10 cellular contexts compared by ENCODE assay signal in the genomic region with DNA sequence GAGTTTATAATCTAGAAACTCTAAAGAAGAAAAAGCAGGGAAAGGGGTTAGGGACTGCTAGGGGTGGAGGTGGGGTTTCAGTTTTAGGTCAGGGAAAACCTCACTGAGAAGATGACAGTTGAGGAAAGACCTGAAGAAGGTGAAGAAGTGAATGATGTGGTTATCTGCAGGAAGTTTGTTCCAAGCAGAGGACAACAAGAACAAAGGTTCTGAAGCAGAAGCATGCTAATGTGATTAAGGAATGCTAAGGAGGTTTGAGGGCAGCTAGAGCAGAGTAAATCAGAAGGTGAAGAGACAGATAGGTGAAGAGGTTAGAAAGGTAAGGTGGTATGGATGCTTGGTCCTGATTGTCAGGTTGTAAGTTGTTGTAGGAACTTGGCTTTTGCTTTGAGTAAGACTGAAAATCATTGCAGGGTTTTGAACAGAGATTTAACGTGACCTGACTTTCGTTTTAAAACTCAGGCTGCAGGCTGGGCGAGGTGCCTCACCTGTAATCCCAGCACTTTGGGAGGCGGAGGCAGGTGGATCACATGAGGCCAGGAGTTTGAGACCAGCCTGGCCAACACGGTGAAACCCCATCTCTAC. TPM values are rescaled to one million over a fixed set of nuclear protein-coding genes. Genes with fewer than 3 reads are reported as not detected.
DNase-seq lines count a peak whose midpoint lies in the region; ATAC-seq, FAIRE-seq and TF ChIP-seq lines count a peak whose summit lies in the region.
"Had no signal": no experiment of that assay in that cellular context is flagged by ENCODE, and none has a peak within 500 bp of the region (broad histone marks: within the 10 kb centered on the region; RNA-seq: fewer than 3 reads in every experiment).

No MANE protein-coding gene starts in this region.

- TF ChIP-seq RAD21 in A549 (conservative IDR thresholded peaks at IDR 0.05 in 1 of 2, IDR thresholded peaks at IDR 0.05 in 1 of 2): no peak

- H3K9me3 Mint-ChIP-seq in activated CD4-positive, alpha-beta memory T cell treated with anti-CD3 and anti-CD28 coated beads for 36 hours: no peaks in the 10 kb centered on the region

- peak overlapping the region; percentile 37 for H3K4me2 ChIP-seq in A549

- no peaks in the 10 kb centered on the region for H3K27me3 ChIP-seq in Peyer's patch
- H3K27me3 ChIP-seq: BLaER1 treated with 17β-estradiol and CSF1 and Interleukin-3, amounts not matched to agents 10 nM and 100 nM had no signal

- H3K4me1 Mint-ChIP-seq in activated CD4-positive, alpha-beta memory T cell treated with anti-CD3 and anti-CD28 coated beads for 36 hours (ENCODE audit: low read depth): peaks cover 63% of the 10 kb centered on the region

- H3K4me3 Mint-ChIP-seq in activated CD4-positive, alpha-beta memory T cell treated with anti-CD3 and anti-CD28 coated beads for 36 hours: no peak overlapping the region

- H3K9me3 ChIP-seq in A549 (no peaks in the 10 kb centered on the region), Peyer's patch (no peaks in the 10 kb centered on the region)
- H3K9me3 ChIP-seq: BLaER1 treated with 17β-estradiol and CSF1 and Interleukin-3, amounts not matched to agents 10 nM and 100 nM had no signal

- intact Hi-C loops in activated CD4-positive, alpha-beta memory T cell treated with anti-CD3 and anti-CD28 coated beads for 36 hours (cut with micrococcal nuclease): loop anchor here (1.0 kb wide), 1 partner anchor 9 kb away; a partner anchor contains a TSS

- H3K4me1 ChIP-seq in A549 (peaks cover 30% of the 10 kb centered on the region), Peyer's patch (peaks cover 0 to 6% (median 0%) of the 10 kb centered on the region in 4 donors)

- DNase-seq in A549 (ENCODE audit: low read depth in 1 of 2, low spot score in 1 of 2) (no peak), Peyer's patch (no peak), superior temporal gyrus (ENCODE audit: extremely low spot score) (no peak)
- DNase-seq in activated CD4-positive, alpha-beta memory T cell treated with anti-CD3 and anti-CD28 coated beads for 36 hours: peak; percentile 46
- DNase-seq in effector CD4-positive, alpha-beta T cell: no peak
- DNase-seq: NCI-H1105 had no signal

- CTCF ChIA-PET in A549 (lab: Yijun Ruan, JAX): no interaction called here
- CTCF ChIA-PET in activated CD4-positive, alpha-beta memory T cell treated with anti-CD3 and anti-CD28 coated beads for 36 hours (lab: Charles Lee): interaction anchor here (1.4 kb wide), 1 partner anchor 11 kb away, joined by 3 read pairs; no protein-coding TSS in a partner anchor

- H3K36me3 Mint-ChIP-seq in activated CD4-positive, alpha-beta memory T cell treated with anti-CD3 and anti-CD28 coated beads for 36 hours: peaks cover 4% of the 10 kb centered on the region

- H3K36me3 ChIP-seq in Peyer's patch: no peaks in the 10 kb centered on the region

- no peak overlapping the region for H3K27ac Mint-ChIP-seq in activated CD4-positive, alpha-beta memory T cell treated with anti-CD3 and anti-CD28 coated beads for 36 hours

- ATAC-seq in A549: no peak; a peak in 1 of 6 replicates
- peak; percentile 56 for ATAC-seq in GM18502 (IDR thresholded peaks at IDR 0.05; ENCODE audit: poor library complexity, unreplicated experiment)
- peak; percentile 52 for ATAC-seq in HG02852 (IDR thresholded peaks at IDR 0.05; ENCODE audit: unreplicated experiment)
- no peak for ATAC-seq in GM18870 (IDR thresholded peaks at IDR 0.05; ENCODE audit: unreplicated experiment)

- TF ChIP-seq POLR2A in A549 (IDR thresholded peaks at IDR 0.05; ENCODE audit: low read length): no peak
- no peak for TF ChIP-seq POLR2A in Peyer's patch (IDR thresholded peaks at IDR 0.05)

- no peaks in the 10 kb centered on the region for H3K27me3 Mint-ChIP-seq in activated CD4-positive, alpha-beta memory T cell treated with anti-CD3 and anti-CD28 coated beads for 36 hours

- 78% methylated on average over 5 of the region's 5 CpGs for WGBS in A549 (ENCODE audit: missing lambda C conversion rate)

- no peak for FAIRE-seq in A549 (lab: Jason Lieb, UNC)

- no peak for TF ChIP-seq EP300 in A549 (IDR thresholded peaks at IDR 0.05)

- no peak for TF ChIP-seq CTCF in A549 (IDR thresholded peaks at IDR 0.05)
- no peak for TF ChIP-seq CTCF in Peyer's patch (IDR thresholded peaks at IDR 0.05)

- H3K27ac ChIP-seq in A549: no peak overlapping the region
- H3K27ac ChIP-seq in Peyer's patch: no peak overlapping the region
- H3K27ac ChIP-seq: BLaER1 treated with 17β-estradiol and CSF1 and Interleukin-3, amounts not matched to agents 10 nM and 100 nM had no signal

- H3K4me3 ChIP-seq in A549 (no peak overlapping the region), Peyer's patch (no peak overlapping the region)
- H3K4me3 ChIP-seq: BLaER1 treated with 17β-estradiol and CSF1 and Interleukin-3, amounts not matched to agents 10 nM and 100 nM had no signal

- POLR2A ChIA-PET in A549 (lab: Yijun Ruan, JAX): no interaction called here
- POLR2A ChIA-PET in activated CD4-positive, alpha-beta memory T cell treated with anti-CD3 and anti-CD28 coated beads for 36 hours (lab: Charles Lee): no interaction called here

TF ChIP-seq in A549, 52 proteins besides CTCF, POLR2A, EP300 and RAD21:
- TF ChIP-seq, protein P1, sequence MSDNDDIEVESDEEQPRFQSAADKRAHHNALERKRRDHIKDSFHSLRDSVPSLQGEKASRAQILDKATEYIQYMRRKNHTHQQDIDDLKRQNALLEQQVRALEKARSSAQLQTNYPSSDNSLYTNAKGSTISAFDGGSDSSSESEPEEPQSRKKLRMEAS (IDR thresholded peaks at IDR 0.05): no peak
- TF ChIP-seq MAZ (IDR thresholded peaks at IDR 0.05; ENCODE audit: borderline replicate concordance, low read depth, low read length): no peak
- no peak for TF ChIP-seq ZC3H11A (IDR thresholded peaks at IDR 0.05)
- TF ChIP-seq NR3C1 (IDR thresholded peaks at IDR 0.05): no peak
- TF ChIP-seq ZFP36 (IDR thresholded peaks at IDR 0.05; ENCODE audit: borderline replicate concordance, partially characterized antibody): no peak
- no peak for TF ChIP-seq MYC (IDR thresholded peaks at IDR 0.05; ENCODE audit: borderline replicate concordance, low read length)
- TF ChIP-seq FOSB (CRISPR knock-in tag; IDR thresholded peaks at IDR 0.05): no peak
- TF ChIP-seq, protein P2, sequence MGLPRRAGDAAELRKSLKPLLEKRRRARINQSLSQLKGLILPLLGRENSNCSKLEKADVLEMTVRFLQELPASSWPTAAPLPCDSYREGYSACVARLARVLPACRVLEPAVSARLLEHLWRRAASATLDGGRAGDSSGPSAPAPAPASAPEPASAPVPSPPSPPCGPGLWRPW (IDR thresholded peaks at IDR 0.05): no peak
- TF ChIP-seq CBX2 (IDR thresholded peaks at IDR 0.05; ENCODE audit: borderline replicate concordance, low read depth): no peak
TF ChIP-seq in A549: peak in this region for 0.

RNA-seq across cellular contexts. Expression of a gene that starts 8.6 kb away (rescaled TPM):
- 40.1 and 44.0 TPM in 2 replicates for polyA plus RNA-seq in A549 (2011; rRNA removed)
- polyA plus RNA-seq in A549 (2012; cell fraction: cytosol; rRNA removed): 12.9 and 16.7 TPM in 2 replicates
- 9.8 and 13.5 TPM in 2 replicates for polyA plus RNA-seq in A549 (2012; cell fraction: nucleus; rRNA removed)
- polyA plus RNA-seq in A549 (2017; fragmentation: RNase III; extraction: RNeasy Plus Mini Kit Qiagen cat#74134 plus additional on column Dnase treatment): 28.0 to 30.2 TPM (median 28.8 TPM) in 3 replicates
- polyA minus RNA-seq in A549 (2011; rRNA and poly(A)+ RNA removed): 27.1 and 27.9 TPM in 2 replicates
- 10 to 100 TPM; 47.5 to 48.5 TPM for total RNA-seq in activated CD4-positive, alpha-beta memory T cell treated with anti-CD3 and anti-CD28 coated beads for 36 hours
- total RNA-seq in Peyer's patch: 10 to 100 TPM; 17.3 to 49.7 (median 28.7) TPM

RNA-seq across cellular contexts. Expression of a gene that starts 35.5 kb away (rescaled TPM):
- 16.8 and 34.1 TPM in 2 replicates for polyA plus RNA-seq in A549 (2011; rRNA removed)
- 17.7 and 20.8 TPM in 2 replicates for polyA plus RNA-seq in A549 (2012; cell fraction: cytosol; rRNA removed)
- 18.3 and 27.6 TPM in 2 replicates for polyA plus RNA-seq in A549 (2012; cell fraction: nucleus; rRNA removed)
- 20.8 to 24.7 TPM (median 22.3 TPM) in 3 replicates for polyA plus RNA-seq in A549 (2017; fragmentation: RNase III; extraction: RNeasy Plus Mini Kit Qiagen cat#74134 plus additional on column Dnase treatment)
- polyA minus RNA-seq in A549 (2011; rRNA and poly(A)+ RNA removed): 31.4 and 49.5 TPM in 2 replicates
- 10 to 100 TPM; 32.3 to 34.8 TPM for total RNA-seq in activated CD4-positive, alpha-beta memory T cell treated with anti-CD3 and anti-CD28 coated beads for 36 hours
- total RNA-seq in Peyer's patch: 10 to 100 TPM; 41.8 to 82.7 (median 73.8) TPM

RNA-seq across cellular contexts. Expression of a gene that starts 37.0 kb away (rescaled TPM):
- 34.8 and 36.8 TPM in 2 replicates for polyA plus RNA-seq in A549 (2011; rRNA removed)
- polyA plus RNA-seq in A549 (2012; cell fraction: cytosol; rRNA removed): 62.4 and 68.2 TPM in 2 replicates
- polyA plus RNA-seq in A549 (2012; cell fraction: nucleus; rRNA removed): 96.5 and 116 TPM in 2 replicates
- polyA plus RNA-seq in A549 (2017; fragmentation: RNase III; extraction: RNeasy Plus Mini Kit Qiagen cat#74134 plus additional on column Dnase treatment): 52.3 to 54.9 TPM (median 53.2 TPM) in 3 replicates
- polyA minus RNA-seq in A549 (2011; rRNA and poly(A)+ RNA removed): 43.0 and 44.9 TPM in 2 replicates
- 10 to 100 TPM; 55.5 to 57.7 TPM for total RNA-seq in activated CD4-positive, alpha-beta memory T cell treated with anti-CD3 and anti-CD28 coated beads for 36 hours
- 100 to 1,000 TPM; 123 to 324 (median 186) TPM for total RNA-seq in Peyer's patch

Comparison
In these comparisons a context has a peak if more than half of its experiments do, and no peak if none do; other contexts are left out.
1. ATAC-seq: peak in GM18502 (single experiment) and HG02852 (single experiment); none in A549 (0 of 2) and GM18870 (single experiment).